Comparison of ENCODE assay signal across 9 cellular contexts in genomic region chr4:13545394-13545808, GRCh38. TPM values are rescaled to one million over a fixed set of nuclear protein-coding genes. Genes with fewer than 3 reads are reported as not detected.
DNase-seq lines count a peak whose midpoint lies in the region; ATAC-seq and TF ChIP-seq lines count a peak whose summit lies in the region.
"Had no signal": no experiment of that assay in that cellular context is flagged by ENCODE, and none has a peak within 500 bp of the region (broad histone marks: within the 10 kb centered on the region; RNA-seq: fewer than 3 reads in every experiment).

No MANE protein-coding gene starts in this region.

- no peak for ATAC-seq in activated T-cell treated with anti-CD3 and anti-CD28 coated beads, Interleukin-2, amount 50 U/mL, for 4 hours
- no peak for ATAC-seq in activated T-helper 17 cell treated with anti-CD3 and anti-CD28 coated beads, Interleukin-2, amount 50 U/mL, for 72 hours (replicated peaks)
- ATAC-seq in GM21576 (IDR thresholded peaks at IDR 0.05; ENCODE audit: unreplicated experiment), result no peak

- TF ChIP-seq EP300 in stomach (IDR thresholded peaks at IDR 0.05), result no peak

- peaks cover 45% of the 10 kb centered on the region for H3K4me1 Mint-ChIP-seq in activated T-cell treated with anti-CD3 and anti-CD28 coated beads, Interleukin-2, amount 50 U/mL, for 4 hours (ENCODE audit: low read depth)
- H3K4me1 Mint-ChIP-seq in activated T-helper 17 cell treated with anti-CD3 and anti-CD28 coated beads, Interleukin-2, amount 50 U/mL, for 72 hours, result peaks cover 22% of the 10 kb centered on the region
- peaks cover 34 to 39% of the 10 kb centered on the region in 2 donors for H3K4me1 Mint-ChIP-seq in immature natural killer cell

- H3K4me3 ChIP-seq in stomach, result peak overlapping the region; percentile 55 to 74 (median 66)

- peaks cover 38 to 100% (median 99%) of the 10 kb centered on the region in 3 donors for H3K27me3 ChIP-seq in stomach

- peaks cover 70% of the 10 kb centered on the region for H3K27me3 Mint-ChIP-seq in activated T-cell treated with anti-CD3 and anti-CD28 coated beads, Interleukin-2, amount 50 U/mL, for 4 hours (ENCODE audit: low read depth)
- H3K27me3 Mint-ChIP-seq in activated T-helper 17 cell treated with anti-CD3 and anti-CD28 coated beads, Interleukin-2, amount 50 U/mL, for 72 hours, result peaks cover 51% of the 10 kb centered on the region
- peaks cover 39 to 58% (median 54%) of the 10 kb centered on the region in 3 donors for H3K27me3 Mint-ChIP-seq in immature natural killer cell (ENCODE audit: low read depth in 3 of 3)

- peaks cover 42 to 80% (median 63%) of the 10 kb centered on the region in 4 donors for H3K4me1 ChIP-seq in stomach

- DNase-seq in activated T-cell treated with anti-CD3 and anti-CD28 coated beads, Interleukin-2, amount 50 U/mL, for 4 hours, result no peak
- no peak for DNase-seq in activated T-cell treated with anti-CD3 and anti-CD28 coated beads, Interleukin-2, amount 50 U/mL, for 48 hours
- DNase-seq in immature natural killer cell (no peak), stomach (no peak), G401 (ENCODE audit: low spot score) (no peak), NCI-H510A treated with DMSO at 0.1 percent for 48 hours (lab: John Stamatoyannopoulos, UW) (no peak)

- H3K36me3 Mint-ChIP-seq in activated T-cell treated with anti-CD3 and anti-CD28 coated beads, Interleukin-2, amount 50 U/mL, for 4 hours (ENCODE audit: insufficient read depth), result no peaks in the 10 kb centered on the region
- peaks cover 28% of the 10 kb centered on the region for H3K36me3 Mint-ChIP-seq in activated T-helper 17 cell treated with anti-CD3 and anti-CD28 coated beads, Interleukin-2, amount 50 U/mL, for 72 hours (ENCODE audit: low read depth)
- H3K36me3 Mint-ChIP-seq in immature natural killer cell, result peaks cover 0 to 3% (median 3%) of the 10 kb centered on the region in 3 donors

- H3K27ac Mint-ChIP-seq in activated T-helper 17 cell treated with anti-CD3 and anti-CD28 coated beads, Interleukin-2, amount 50 U/mL, for 72 hours, result no peak overlapping the region
- no peak overlapping the region for H3K27ac Mint-ChIP-seq in immature natural killer cell

- in situ Hi-C loops in G401 (cut with HindIII; ENCODE audit: low sequenced_read_pairs), result no loop called here

- H3K36me3 ChIP-seq in stomach, result no peaks in the 10 kb centered on the region
- H3K36me3 ChIP-seq: gastroesophageal sphincter had no signal

- no peak for TF ChIP-seq POLR2A in stomach (IDR thresholded peaks at IDR 0.05)

- WGBS in stomach, 5 donors, result 13 to 18% (median 15%) methylated on average over 8 of the region's 8 CpGs

- H3K9me3 ChIP-seq in stomach, result peaks cover 0 to 24% (median 0%) of the 10 kb centered on the region in 4 donors

- peak overlapping the region; percentile 74 for H3K4me3 Mint-ChIP-seq in activated T-cell treated with anti-CD3 and anti-CD28 coated beads, Interleukin-2, amount 50 U/mL, for 4 hours
- peak overlapping the region; percentile 79 for H3K4me3 Mint-ChIP-seq in activated T-helper 17 cell treated with anti-CD3 and anti-CD28 coated beads, Interleukin-2, amount 50 U/mL, for 72 hours
- peak overlapping the region; percentile 76 to 87 (median 83) for H3K4me3 Mint-ChIP-seq in immature natural killer cell

- peaks cover 11% of the 10 kb centered on the region for H3K9me3 Mint-ChIP-seq in activated T-cell treated with anti-CD3 and anti-CD28 coated beads, Interleukin-2, amount 50 U/mL, for 4 hours
- H3K9me3 Mint-ChIP-seq in activated T-helper 17 cell treated with anti-CD3 and anti-CD28 coated beads, Interleukin-2, amount 50 U/mL, for 72 hours, result no peaks in the 10 kb centered on the region
- peaks cover 0 to 10% (median under 1%) of the 10 kb centered on the region in 6 donors for H3K9me3 Mint-ChIP-seq in immature natural killer cell

- no peak overlapping the region for H3K27ac ChIP-seq in stomach

- no peak for TF ChIP-seq CTCF in stomach (IDR thresholded peaks at IDR 0.05)

- intact Hi-C loops in stomach (cut with DNase I; ENCODE audit: low total_unique reads), result loop anchor here (10.0 kb wide), 1 partner anchor 811 kb away; no protein-coding TSS in a partner anchor

RNA-seq across cellular contexts. Expression of gene NKX3-2, which starts 1.1 kb away (rescaled TPM):
- not detected for total RNA-seq in activated T-cell treated with anti-CD3 and anti-CD28 coated beads, Interleukin-2, amount 50 U/mL, for 4 hours
- not detected for total RNA-seq in activated T-helper 17 cell treated with anti-CD3 and anti-CD28 coated beads, Interleukin-2, amount 50 U/mL, for 72 hours
- not detected for polyA plus RNA-seq in immature natural killer cell
- total RNA-seq in stomach, result 1 to 10 TPM in 2 of 5 donors, under 1 TPM in 1, not detected in 2; 0.14 to 4.6 (median 2.8) TPM
- under 1 TPM; 0.06 to 0.31 (median 0.18) TPM for polyA plus RNA-seq in stomach
- 0.37 and 0.55 TPM in 2 replicates for total RNA-seq in G401 (2014; rRNA removed; shearing (Covaris generic))
